1 cellular context compared by ENCODE assay signal in the genomic region with DNA sequence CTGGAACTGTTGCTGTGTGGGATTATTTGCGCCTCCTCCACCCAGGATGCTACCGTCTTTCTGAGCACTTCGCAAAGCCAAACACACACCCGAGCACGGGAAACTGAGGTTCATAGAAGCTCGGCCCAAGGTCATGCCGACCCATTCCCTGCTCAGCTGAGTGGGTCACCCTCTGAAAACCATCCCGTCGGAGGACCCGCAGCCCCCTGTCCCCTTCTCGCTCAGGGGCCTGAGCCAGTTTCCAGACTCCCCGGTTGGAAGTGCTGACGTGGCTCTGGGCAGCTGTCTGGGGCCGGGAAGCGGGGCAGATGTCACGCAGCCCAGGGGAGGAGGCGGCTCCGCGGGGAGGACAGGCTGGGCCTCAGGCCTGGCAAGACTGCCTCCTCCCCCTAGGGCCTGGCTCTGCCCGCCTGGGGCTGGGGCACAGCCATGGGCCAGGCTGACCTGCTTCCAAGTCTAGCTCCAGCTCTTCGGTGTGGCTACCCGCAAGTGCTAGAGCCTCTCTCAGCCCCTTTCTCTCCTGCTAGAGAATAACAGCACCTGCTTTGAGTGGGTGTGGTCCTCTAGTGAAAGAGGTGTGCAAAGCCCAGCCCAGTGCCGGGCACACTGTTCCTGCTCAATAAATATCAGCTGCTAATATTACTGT.
TF ChIP-seq lines count a peak whose summit lies in the region.

No MANE protein-coding gene starts in this region.

TF ChIP-seq in HepG2, 621 proteins besides CTCF, POLR2A, EP300 and RAD21 (continued from another document and continues in another):
- TF ChIP-seq, protein P1, sequence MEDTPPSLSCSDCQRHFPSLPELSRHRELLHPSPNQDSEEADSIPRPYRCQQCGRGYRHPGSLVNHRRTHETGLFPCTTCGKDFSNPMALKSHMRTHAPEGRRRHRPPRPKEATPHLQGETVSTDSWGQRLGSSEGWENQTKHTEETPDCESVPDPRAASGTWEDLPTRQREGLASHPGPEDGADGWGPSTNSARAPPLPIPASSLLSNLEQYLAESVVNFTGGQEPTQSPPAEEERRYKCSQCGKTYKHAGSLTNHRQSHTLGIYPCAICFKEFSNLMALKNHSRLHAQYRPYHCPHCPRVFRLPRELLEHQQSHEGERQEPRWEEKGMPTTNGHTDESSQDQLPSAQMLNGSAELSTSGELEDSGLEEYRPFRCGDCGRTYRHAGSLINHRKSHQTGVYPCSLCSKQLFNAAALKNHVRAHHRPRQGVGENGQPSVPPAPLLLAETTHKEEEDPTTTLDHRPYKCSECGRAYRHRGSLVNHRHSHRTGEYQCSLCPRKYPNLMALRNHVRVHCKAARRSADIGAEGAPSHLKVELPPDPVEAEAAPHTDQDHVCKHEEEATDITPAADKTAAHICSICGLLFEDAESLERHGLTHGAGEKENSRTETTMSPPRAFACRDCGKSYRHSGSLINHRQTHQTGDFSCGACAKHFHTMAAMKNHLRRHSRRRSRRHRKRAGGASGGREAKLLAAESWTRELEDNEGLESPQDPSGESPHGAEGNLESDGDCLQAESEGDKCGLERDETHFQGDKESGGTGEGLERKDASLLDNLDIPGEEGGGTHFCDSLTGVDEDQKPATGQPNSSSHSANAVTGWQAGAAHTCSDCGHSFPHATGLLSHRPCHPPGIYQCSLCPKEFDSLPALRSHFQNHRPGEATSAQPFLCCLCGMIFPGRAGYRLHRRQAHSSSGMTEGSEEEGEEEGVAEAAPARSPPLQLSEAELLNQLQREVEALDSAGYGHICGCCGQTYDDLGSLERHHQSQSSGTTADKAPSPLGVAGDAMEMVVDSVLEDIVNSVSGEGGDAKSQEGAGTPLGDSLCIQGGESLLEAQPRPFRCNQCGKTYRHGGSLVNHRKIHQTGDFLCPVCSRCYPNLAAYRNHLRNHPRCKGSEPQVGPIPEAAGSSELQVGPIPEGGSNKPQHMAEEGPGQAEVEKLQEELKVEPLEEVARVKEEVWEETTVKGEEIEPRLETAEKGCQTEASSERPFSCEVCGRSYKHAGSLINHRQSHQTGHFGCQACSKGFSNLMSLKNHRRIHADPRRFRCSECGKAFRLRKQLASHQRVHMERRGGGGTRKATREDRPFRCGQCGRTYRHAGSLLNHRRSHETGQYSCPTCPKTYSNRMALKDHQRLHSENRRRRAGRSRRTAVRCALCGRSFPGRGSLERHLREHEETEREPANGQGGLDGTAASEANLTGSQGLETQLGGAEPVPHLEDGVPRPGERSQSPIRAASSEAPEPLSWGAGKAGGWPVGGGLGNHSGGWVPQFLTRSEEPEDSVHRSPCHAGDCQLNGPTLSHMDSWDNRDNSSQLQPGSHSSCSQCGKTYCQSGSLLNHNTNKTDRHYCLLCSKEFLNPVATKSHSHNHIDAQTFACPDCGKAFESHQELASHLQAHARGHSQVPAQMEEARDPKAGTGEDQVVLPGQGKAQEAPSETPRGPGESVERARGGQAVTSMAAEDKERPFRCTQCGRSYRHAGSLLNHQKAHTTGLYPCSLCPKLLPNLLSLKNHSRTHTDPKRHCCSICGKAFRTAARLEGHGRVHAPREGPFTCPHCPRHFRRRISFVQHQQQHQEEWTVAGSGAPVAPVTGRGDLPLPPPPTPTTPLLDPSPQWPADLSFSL (CRISPR knock-in tag; IDR thresholded peaks at IDR 0.05) = 0 out of 2 replicates have a peak, but pooled peaks have one; percentile 11
- TF ChIP-seq ZNF256 (CRISPR knock-in tag; conservative IDR thresholded peaks at IDR 0.05) = no peak
- TF ChIP-seq ZMYM2 (CRISPR knock-in tag; IDR thresholded peaks at IDR 0.05) = no peak
- TF ChIP-seq CEBPG (CRISPR knock-in tag; IDR thresholded peaks at IDR 0.05) = no peak
- TF ChIP-seq, protein P2, sequence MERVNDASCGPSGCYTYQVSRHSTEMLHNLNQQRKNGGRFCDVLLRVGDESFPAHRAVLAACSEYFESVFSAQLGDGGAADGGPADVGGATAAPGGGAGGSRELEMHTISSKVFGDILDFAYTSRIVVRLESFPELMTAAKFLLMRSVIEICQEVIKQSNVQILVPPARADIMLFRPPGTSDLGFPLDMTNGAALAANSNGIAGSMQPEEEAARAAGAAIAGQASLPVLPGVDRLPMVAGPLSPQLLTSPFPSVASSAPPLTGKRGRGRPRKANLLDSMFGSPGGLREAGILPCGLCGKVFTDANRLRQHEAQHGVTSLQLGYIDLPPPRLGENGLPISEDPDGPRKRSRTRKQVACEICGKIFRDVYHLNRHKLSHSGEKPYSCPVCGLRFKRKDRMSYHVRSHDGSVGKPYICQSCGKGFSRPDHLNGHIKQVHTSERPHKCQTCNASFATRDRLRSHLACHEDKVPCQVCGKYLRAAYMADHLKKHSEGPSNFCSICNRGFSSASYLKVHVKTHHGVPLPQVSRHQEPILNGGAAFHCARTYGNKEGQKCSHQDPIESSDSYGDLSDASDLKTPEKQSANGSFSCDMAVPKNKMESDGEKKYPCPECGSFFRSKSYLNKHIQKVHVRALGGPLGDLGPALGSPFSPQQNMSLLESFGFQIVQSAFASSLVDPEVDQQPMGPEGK (CRISPR knock-in tag; IDR thresholded peaks at IDR 0.05) = peak; percentile 41; the same call in 1 of the 2 replicates
- TF ChIP-seq HNRNPL (IDR thresholded peaks at IDR 0.05; ENCODE audit: low read depth, low read length) = peak; percentile 90
- TF ChIP-seq, protein P3, sequence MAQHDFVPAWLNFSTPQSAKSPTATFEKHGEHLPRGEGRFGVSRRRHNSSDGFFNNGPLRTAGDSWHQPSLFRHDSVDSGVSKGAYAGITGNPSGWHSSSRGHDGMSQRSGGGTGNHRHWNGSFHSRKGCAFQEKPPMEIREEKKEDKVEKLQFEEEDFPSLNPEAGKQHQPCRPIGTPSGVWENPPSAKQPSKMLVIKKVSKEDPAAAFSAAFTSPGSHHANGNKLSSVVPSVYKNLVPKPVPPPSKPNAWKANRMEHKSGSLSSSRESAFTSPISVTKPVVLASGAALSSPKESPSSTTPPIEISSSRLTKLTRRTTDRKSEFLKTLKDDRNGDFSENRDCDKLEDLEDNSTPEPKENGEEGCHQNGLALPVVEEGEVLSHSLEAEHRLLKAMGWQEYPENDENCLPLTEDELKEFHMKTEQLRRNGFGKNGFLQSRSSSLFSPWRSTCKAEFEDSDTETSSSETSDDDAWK (CRISPR knock-in tag; IDR thresholded peaks at IDR 0.05) = no peak
- TF ChIP-seq, protein P4, sequence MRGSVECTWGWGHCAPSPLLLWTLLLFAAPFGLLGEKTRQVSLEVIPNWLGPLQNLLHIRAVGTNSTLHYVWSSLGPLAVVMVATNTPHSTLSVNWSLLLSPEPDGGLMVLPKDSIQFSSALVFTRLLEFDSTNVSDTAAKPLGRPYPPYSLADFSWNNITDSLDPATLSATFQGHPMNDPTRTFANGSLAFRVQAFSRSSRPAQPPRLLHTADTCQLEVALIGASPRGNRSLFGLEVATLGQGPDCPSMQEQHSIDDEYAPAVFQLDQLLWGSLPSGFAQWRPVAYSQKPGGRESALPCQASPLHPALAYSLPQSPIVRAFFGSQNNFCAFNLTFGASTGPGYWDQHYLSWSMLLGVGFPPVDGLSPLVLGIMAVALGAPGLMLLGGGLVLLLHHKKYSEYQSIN (CRISPR knock-in tag; IDR thresholded peaks at IDR 0.05; ENCODE audit: borderline replicate concordance) = no peak
- TF ChIP-seq IKZF1 (IDR thresholded peaks at IDR 0.05) = no peak
- TF ChIP-seq, protein P5, sequence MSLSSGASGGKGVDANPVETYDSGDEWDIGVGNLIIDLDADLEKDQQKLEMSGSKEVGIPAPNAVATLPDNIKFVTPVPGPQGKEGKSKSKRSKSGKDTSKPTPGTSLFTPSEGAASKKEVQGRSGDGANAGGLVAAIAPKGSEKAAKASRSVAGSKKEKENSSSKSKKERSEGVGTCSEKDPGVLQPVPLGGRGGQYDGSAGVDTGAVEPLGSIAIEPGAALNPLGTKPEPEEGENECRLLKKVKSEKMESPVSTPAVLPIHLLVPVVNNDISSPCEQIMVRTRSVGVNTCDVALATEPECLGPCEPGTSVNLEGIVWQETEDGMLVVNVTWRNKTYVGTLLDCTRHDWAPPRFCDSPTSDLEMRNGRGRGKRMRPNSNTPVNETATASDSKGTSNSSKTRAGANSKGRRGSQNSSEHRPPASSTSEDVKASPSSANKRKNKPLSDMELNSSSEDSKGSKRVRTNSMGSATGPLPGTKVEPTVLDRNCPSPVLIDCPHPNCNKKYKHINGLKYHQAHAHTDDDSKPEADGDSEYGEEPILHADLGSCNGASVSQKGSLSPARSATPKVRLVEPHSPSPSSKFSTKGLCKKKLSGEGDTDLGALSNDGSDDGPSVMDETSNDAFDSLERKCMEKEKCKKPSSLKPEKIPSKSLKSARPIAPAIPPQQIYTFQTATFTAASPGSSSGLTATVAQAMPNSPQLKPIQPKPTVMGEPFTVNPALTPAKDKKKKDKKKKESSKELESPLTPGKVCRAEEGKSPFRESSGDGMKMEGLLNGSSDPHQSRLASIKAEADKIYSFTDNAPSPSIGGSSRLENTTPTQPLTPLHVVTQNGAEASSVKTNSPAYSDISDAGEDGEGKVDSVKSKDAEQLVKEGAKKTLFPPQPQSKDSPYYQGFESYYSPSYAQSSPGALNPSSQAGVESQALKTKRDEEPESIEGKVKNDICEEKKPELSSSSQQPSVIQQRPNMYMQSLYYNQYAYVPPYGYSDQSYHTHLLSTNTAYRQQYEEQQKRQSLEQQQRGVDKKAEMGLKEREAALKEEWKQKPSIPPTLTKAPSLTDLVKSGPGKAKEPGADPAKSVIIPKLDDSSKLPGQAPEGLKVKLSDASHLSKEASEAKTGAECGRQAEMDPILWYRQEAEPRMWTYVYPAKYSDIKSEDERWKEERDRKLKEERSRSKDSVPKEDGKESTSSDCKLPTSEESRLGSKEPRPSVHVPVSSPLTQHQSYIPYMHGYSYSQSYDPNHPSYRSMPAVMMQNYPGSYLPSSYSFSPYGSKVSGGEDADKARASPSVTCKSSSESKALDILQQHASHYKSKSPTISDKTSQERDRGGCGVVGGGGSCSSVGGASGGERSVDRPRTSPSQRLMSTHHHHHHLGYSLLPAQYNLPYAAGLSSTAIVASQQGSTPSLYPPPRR (CRISPR knock-in tag; IDR thresholded peaks at IDR 0.05; ENCODE audit: borderline replicate concordance) = peak; percentile 30; the same call in 1 of the 2 replicates
- TF ChIP-seq KLF12 (CRISPR knock-in tag; IDR thresholded peaks at IDR 0.05; ENCODE audit: borderline replicate concordance) = no peak
- no peak for TF ChIP-seq GABPA (IDR thresholded peaks at IDR 0.05; ENCODE audit: low read depth, low read length)
- no peak for TF ChIP-seq GABPA (CRISPR knock-in tag; IDR thresholded peaks at IDR 0.05; ENCODE audit: low read depth)
- TF ChIP-seq XBP1 (CRISPR knock-in tag; IDR thresholded peaks at IDR 0.05) = peak; percentile 95; the same call in 1 of the 2 replicates
- TF ChIP-seq PHF21A (CRISPR knock-in tag; IDR thresholded peaks at IDR 0.05) = no peak
- no peak for TF ChIP-seq ZNF143 (CRISPR knock-in tag; IDR thresholded peaks at IDR 0.05)
- TF ChIP-seq POLR2G (IDR thresholded peaks at IDR 0.05; ENCODE audit: low read depth, low read length) = peak; percentile 26; the same call in 1 of the 2 replicates
- TF ChIP-seq, protein P6, sequence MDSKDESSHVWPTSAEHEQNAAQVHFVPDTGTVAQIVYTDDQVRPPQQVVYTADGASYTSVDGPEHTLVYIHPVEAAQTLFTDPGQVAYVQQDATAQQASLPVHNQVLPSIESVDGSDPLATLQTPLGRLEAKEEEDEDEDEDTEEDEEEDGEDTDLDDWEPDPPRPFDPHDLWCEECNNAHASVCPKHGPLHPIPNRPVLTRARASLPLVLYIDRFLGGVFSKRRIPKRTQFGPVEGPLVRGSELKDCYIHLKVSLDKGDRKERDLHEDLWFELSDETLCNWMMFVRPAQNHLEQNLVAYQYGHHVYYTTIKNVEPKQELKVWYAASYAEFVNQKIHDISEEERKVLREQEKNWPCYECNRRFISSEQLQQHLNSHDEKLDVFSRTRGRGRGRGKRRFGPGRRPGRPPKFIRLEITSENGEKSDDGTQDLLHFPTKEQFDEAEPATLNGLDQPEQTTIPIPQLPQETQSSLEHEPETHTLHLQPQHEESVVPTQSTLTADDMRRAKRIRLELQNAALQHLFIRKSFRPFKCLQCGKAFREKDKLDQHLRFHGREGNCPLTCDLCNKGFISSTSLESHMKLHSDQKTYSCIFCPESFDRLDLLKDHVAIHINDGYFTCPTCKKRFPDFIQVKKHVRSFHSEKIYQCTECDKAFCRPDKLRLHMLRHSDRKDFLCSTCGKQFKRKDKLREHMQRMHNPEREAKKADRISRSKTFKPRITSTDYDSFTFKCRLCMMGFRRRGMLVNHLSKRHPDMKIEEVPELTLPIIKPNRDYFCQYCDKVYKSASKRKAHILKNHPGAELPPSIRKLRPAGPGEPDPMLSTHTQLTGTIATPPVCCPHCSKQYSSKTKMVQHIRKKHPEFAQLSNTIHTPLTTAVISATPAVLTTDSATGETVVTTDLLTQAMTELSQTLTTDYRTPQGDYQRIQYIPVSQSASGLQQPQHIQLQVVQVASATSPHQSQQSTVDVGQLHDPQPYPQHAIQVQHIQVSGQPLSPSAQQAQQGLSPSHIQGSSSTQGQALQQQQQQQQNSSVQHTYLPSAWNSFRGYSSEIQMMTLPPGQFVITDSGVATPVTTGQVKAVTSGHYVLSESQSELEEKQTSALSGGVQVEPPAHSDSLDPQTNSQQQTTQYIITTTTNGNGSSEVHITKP (CRISPR knock-in tag; IDR thresholded peaks at IDR 0.05; ENCODE audit: low read depth) = no peak
- peak; percentile 5 for TF ChIP-seq SRSF1 (optimal IDR thresholded peaks at IDR 0.05; ENCODE audit: low read depth, low read length)
- no peak for TF ChIP-seq U2AF1 (optimal IDR thresholded peaks at IDR 0.05; ENCODE audit: low read depth, low read length)
- 0 out of 2 replicates have a peak, but pooled peaks have one; percentile 44 for TF ChIP-seq PCBP1 (IDR thresholded peaks at IDR 0.05; ENCODE audit: borderline replicate concordance, low read depth, low read length)
- TF ChIP-seq NR2F6 (IDR thresholded peaks at IDR 0.05) = no peak
- no peak for TF ChIP-seq NR2F6 (CRISPR knock-in tag; IDR thresholded peaks at IDR 0.05)
- TF ChIP-seq, protein P7, sequence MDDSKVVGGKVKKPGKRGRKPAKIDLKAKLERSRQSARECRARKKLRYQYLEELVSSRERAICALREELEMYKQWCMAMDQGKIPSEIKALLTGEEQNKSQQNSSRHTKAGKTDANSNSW (CRISPR knock-in tag; IDR thresholded peaks at IDR 0.05; ENCODE audit: borderline replicate concordance) = no peak
- 0 out of 2 replicates have a peak, but pooled peaks have one; percentile 17 for TF ChIP-seq SIX4 (CRISPR knock-in tag; IDR thresholded peaks at IDR 0.05)
- no peak for TF ChIP-seq ATF7 (IDR thresholded peaks at IDR 0.05)
- TF ChIP-seq ATF7 (CRISPR knock-in tag; IDR thresholded peaks at IDR 0.05) = no peak
- TF ChIP-seq ZNF510 (CRISPR knock-in tag; IDR thresholded peaks at IDR 0.05; ENCODE audit: low read depth) = no peak
- 0 out of 2 replicates have a peak, but pooled peaks have one; percentile 19 for TF ChIP-seq ZNF432 (CRISPR knock-in tag; IDR thresholded peaks at IDR 0.05; ENCODE audit: borderline replicate concordance)
- TF ChIP-seq, protein P8, sequence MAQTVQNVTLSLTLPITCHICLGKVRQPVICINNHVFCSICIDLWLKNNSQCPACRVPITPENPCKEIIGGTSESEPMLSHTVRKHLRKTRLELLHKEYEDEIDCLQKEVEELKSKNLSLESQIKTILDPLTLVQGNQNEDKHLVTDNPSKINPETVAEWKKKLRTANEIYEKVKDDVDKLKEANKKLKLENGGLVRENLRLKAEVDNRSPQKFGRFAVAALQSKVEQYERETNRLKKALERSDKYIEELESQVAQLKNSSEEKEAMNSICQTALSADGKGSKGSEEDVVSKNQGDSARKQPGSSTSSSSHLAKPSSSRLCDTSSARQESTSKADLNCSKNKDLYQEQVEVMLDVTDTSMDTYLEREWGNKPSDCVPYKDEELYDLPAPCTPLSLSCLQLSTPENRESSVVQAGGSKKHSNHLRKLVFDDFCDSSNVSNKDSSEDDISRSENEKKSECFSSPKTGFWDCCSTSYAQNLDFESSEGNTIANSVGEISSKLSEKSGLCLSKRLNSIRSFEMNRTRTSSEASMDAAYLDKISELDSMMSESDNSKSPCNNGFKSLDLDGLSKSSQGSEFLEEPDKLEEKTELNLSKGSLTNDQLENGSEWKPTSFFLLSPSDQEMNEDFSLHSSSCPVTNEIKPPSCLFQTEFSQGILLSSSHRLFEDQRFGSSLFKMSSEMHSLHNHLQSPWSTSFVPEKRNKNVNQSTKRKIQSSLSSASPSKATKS (CRISPR knock-in tag; IDR thresholded peaks at IDR 0.05) = no peak
- no peak for TF ChIP-seq MIER3 (CRISPR knock-in tag; IDR thresholded peaks at IDR 0.05; ENCODE audit: borderline replicate concordance)
- TF ChIP-seq ARID2 (CRISPR knock-in tag; IDR thresholded peaks at IDR 0.05; ENCODE audit: borderline replicate concordance) = no peak
